ENCODE assay signal across 8 cellular contexts in genomic region chr6:28080381-28080630, GRCh38. TPM values are rescaled to one million over a fixed set of nuclear protein-coding genes. Genes with fewer than 3 reads are reported as not detected.
DNase-seq lines count a peak whose midpoint lies in the region; ATAC-seq, FAIRE-seq and TF ChIP-seq lines count a peak whose summit lies in the region.
"Not testable (repeated sequence)": the region's sequence is repeated elsewhere in the genome, so short reads cannot be mapped to it uniquely, and the experiment has no call there.

Gene ZNF165, plus strand, starts transcription at chr6:28080568. Its CDS starts 4,913 bp downstream, at chr6:28085481.

- not testable (repeated sequence) for H3K27me3 Mint-ChIP-seq in activated T-helper 1 cell treated with anti-CD3 and anti-CD28 coated beads, Interleukin-12 subunit alpha, Interleukin-12 subunit beta, Interleukin-2, Interleukin-4 antibody, amounts not matched to agents 30 ng/mL and 10 ng/mL and 1 ng/mL, durations not matched to agents 14 hours and 24 hours and 36 hours (ENCODE audit: insufficient read depth); effector memory CD8-positive, alpha-beta T cell; osteocyte (ENCODE audit: unreplicated experiment)

- H3K9me3 Mint-ChIP-seq in activated T-helper 1 cell treated with anti-CD3 and anti-CD28 coated beads, Interleukin-12 subunit alpha, Interleukin-12 subunit beta, Interleukin-2, Interleukin-4 antibody, amounts not matched to agents 30 ng/mL and 10 ng/mL and 1 ng/mL, durations not matched to agents 14 hours and 24 hours and 36 hours; effector memory CD8-positive, alpha-beta T cell; osteocyte (ENCODE audit: unreplicated experiment): not testable (repeated sequence)

- FAIRE-seq in keratinocyte (lab: Jason Lieb, UNC) = not testable (repeated sequence)

- intact Hi-C loops in activated T-helper 1 cell treated with anti-CD3 and anti-CD28 coated beads, Interleukin-12 subunit alpha, Interleukin-12 subunit beta, Interleukin-2, Interleukin-4 antibody, amounts not matched to agents 30 ng/mL and 10 ng/mL and 1 ng/mL, durations not matched to agents 14 hours and 24 hours and 36 hours (cut with micrococcal nuclease) = loop anchor here (1.0 to 2.0 kb wide), 7 partner anchors 57 to 269 kb away; partner anchors contain the start of genes ZKSCAN3, ZKSCAN4 and ZKSCAN8

- dilution Hi-C loops in keratinocyte (cut with MboI; ENCODE audit: extremely low pct_ligation_motif_present, low sequenced_read_pairs) = not testable (repeated sequence)

- H3K9ac ChIP-seq in keratinocyte (ENCODE audit: control insufficient read depth, extremely low read depth, insufficient read depth, low read length) = peak within 1 kb of the TSS; percentile 96

- not testable (repeated sequence) for H3K4me1 ChIP-seq in keratinocyte (ENCODE audit: control insufficient read depth, extremely low read depth, insufficient read depth, low read length)
- H3K4me1 ChIP-seq in upper lobe of left lung = peaks cover 3 to 18% (median 11%) of the 10 kb centered on the region in 4 donors

- peak within 1 kb of the TSS; percentile 98 for H2AFZ ChIP-seq in keratinocyte (ENCODE audit: control insufficient read depth, low read length)

- not testable (repeated sequence) for TF ChIP-seq POLR2A in GM18505 (IDR thresholded peaks at IDR 0.05; ENCODE audit: borderline replicate concordance, extremely low read depth, insufficient read depth, insufficient read length)
- peak in 1 of 4 donors; percentile 2 for TF ChIP-seq POLR2A in upper lobe of left lung (IDR thresholded peaks at IDR 0.05)

- H3K36me3 ChIP-seq in keratinocyte (ENCODE audit: control insufficient read depth in 2 of 2, extremely low read depth in 1 of 2, insufficient read depth in 2 of 2, low read length in 2 of 2); upper lobe of left lung: not testable (repeated sequence)

- H3K27me3 ChIP-seq in keratinocyte (ENCODE audit: control insufficient read depth, extremely low read depth, insufficient read depth, low read length); upper lobe of left lung: not testable (repeated sequence)

- H3K27ac Mint-ChIP-seq in activated T-helper 1 cell treated with anti-CD3 and anti-CD28 coated beads, Interleukin-12 subunit alpha, Interleukin-12 subunit beta, Interleukin-2, Interleukin-4 antibody, amounts not matched to agents 30 ng/mL and 10 ng/mL and 1 ng/mL, durations not matched to agents 14 hours and 24 hours and 36 hours = peak within 1 kb of the TSS; percentile 96
- H3K27ac Mint-ChIP-seq in effector memory CD8-positive, alpha-beta T cell = peak within 1 kb of the TSS; percentile 96 to 99
- H3K27ac Mint-ChIP-seq in osteocyte (ENCODE audit: unreplicated experiment) = peak within 1 kb of the TSS; percentile 99

- peak within 1 kb of the TSS; percentile 92 for H3K4me2 ChIP-seq in keratinocyte (ENCODE audit: control insufficient read depth, extremely low read depth, insufficient read depth, low read depth, low read length)

- peak; percentile 29 for DNase-seq in NCI-H345 (lab: John Stamatoyannopoulos, UW)
- not testable (repeated sequence) for DNase-seq in activated T-helper 1 cell treated with anti-CD3 and anti-CD28 coated beads, Interleukin-12 subunit alpha, Interleukin-12 subunit beta, Interleukin-2, Interleukin-4 antibody, amounts not matched to agents 30 ng/mL and 10 ng/mL and 1 ng/mL, durations not matched to agents 14 hours and 24 hours and 36 hours (ENCODE audit: low spot score); keratinocyte (ENCODE audit: low read depth, low spot score); osteocyte (ENCODE audit: extremely low spot score, unreplicated experiment); upper lobe of left lung
- DNase-seq in effector memory CD8-positive, alpha-beta T cell = peak in 1 of 3 experiments; percentile 20

- 1% methylated on average over 15 of the region's 15 CpGs for WGBS in upper lobe of left lung, 2 donors

- H3K79me2 ChIP-seq in keratinocyte (ENCODE audit: control insufficient read depth, insufficient read depth, low read length) = peaks cover 17% of the 10 kb centered on the region

- H3K4me3 Mint-ChIP-seq in activated T-helper 1 cell treated with anti-CD3 and anti-CD28 coated beads, Interleukin-12 subunit alpha, Interleukin-12 subunit beta, Interleukin-2, Interleukin-4 antibody, amounts not matched to agents 30 ng/mL and 10 ng/mL and 1 ng/mL, durations not matched to agents 14 hours and 24 hours and 36 hours = peak within 1 kb of the TSS; percentile 96
- peak within 1 kb of the TSS; percentile 94 for H3K4me3 Mint-ChIP-seq in effector memory CD8-positive, alpha-beta T cell
- peak within 1 kb of the TSS; percentile 97 for H3K4me3 Mint-ChIP-seq in osteocyte (ENCODE audit: unreplicated experiment)

- H3K4me3 ChIP-seq in keratinocyte (ENCODE audit: control insufficient read depth in 2 of 3, extremely low read depth in 1 of 3, insufficient read depth in 2 of 3, low read depth in 1 of 3, low read length in 3 of 3) (peak within 1 kb of the TSS; percentile 62 to 96 (median 93)), upper lobe of left lung (peak within 1 kb of the TSS; percentile 63 to 80 (median 72))

- not testable (repeated sequence) for TF ChIP-seq EP300 in upper lobe of left lung (IDR thresholded peaks at IDR 0.05)

- peak; percentile 13 for ATAC-seq in GM18505 (IDR thresholded peaks at IDR 0.05; ENCODE audit: unreplicated experiment)
- ATAC-seq in HG02759 (IDR thresholded peaks at IDR 0.05; ENCODE audit: unreplicated experiment) = peak; percentile 23
- peak; percentile 17 for ATAC-seq in effector memory CD8-positive, alpha-beta T cell (replicated peaks)
- ATAC-seq in upper lobe of left lung (ENCODE audit: low FRiP score in 2 of 2) = peak; percentile 34 to 36

- H3K9me1 ChIP-seq in keratinocyte (ENCODE audit: control insufficient read depth, extremely low read depth, insufficient read depth, low read length) = not testable (repeated sequence)

- H3K9me3 ChIP-seq in keratinocyte (ENCODE audit: control insufficient read depth, low read depth, low read length); upper lobe of left lung: not testable (repeated sequence)

- H3K4me1 Mint-ChIP-seq in activated T-helper 1 cell treated with anti-CD3 and anti-CD28 coated beads, Interleukin-12 subunit alpha, Interleukin-12 subunit beta, Interleukin-2, Interleukin-4 antibody, amounts not matched to agents 30 ng/mL and 10 ng/mL and 1 ng/mL, durations not matched to agents 14 hours and 24 hours and 36 hours (ENCODE audit: low read depth) = peaks cover 21% of the 10 kb centered on the region
- H3K4me1 Mint-ChIP-seq in effector memory CD8-positive, alpha-beta T cell (ENCODE audit: low read depth in 2 of 2) = peaks cover 15 to 25% of the 10 kb centered on the region in 2 donors
- H3K4me1 Mint-ChIP-seq in osteocyte (ENCODE audit: unreplicated experiment) = peaks cover 11% of the 10 kb centered on the region

- H3K27ac ChIP-seq in keratinocyte (ENCODE audit: control insufficient read depth, insufficient read depth, low read length) (peak within 1 kb of the TSS; percentile 99), upper lobe of left lung (peak within 1 kb of the TSS; percentile 82 to 88 (median 86))

- not testable (repeated sequence) for TF ChIP-seq CTCF in keratinocyte (optimal IDR thresholded peaks at IDR 0.05 in 1 of 3, IDR thresholded peaks at IDR 0.05 in 1 of 3, conservative IDR thresholded peaks at IDR 0.05 in 1 of 3; ENCODE audit: extremely low read depth in 1 of 3, insufficient read depth in 2 of 3, low read length in 3 of 3); osteocyte (IDR thresholded peaks at IDR 0.05); upper lobe of left lung (IDR thresholded peaks at IDR 0.05)

- H4K20me1 ChIP-seq in keratinocyte (ENCODE audit: control insufficient read depth, extremely low read depth, insufficient read depth, low read length) = not testable (repeated sequence)

- not testable (repeated sequence) for H3K36me3 Mint-ChIP-seq in activated T-helper 1 cell treated with anti-CD3 and anti-CD28 coated beads, Interleukin-12 subunit alpha, Interleukin-12 subunit beta, Interleukin-2, Interleukin-4 antibody, amounts not matched to agents 30 ng/mL and 10 ng/mL and 1 ng/mL, durations not matched to agents 14 hours and 24 hours and 36 hours (ENCODE audit: low read depth); osteocyte (ENCODE audit: unreplicated experiment)
- H3K36me3 Mint-ChIP-seq in effector memory CD8-positive, alpha-beta T cell (ENCODE audit: insufficient read depth) = peaks cover 26% of the 10 kb centered on the region

RNA-seq across cellular contexts. Expression of gene ZNF165, which starts in this region (rescaled TPM):
- 0.12 and 0.41 TPM in 2 replicates for total RNA-seq in activated T-helper 1 cell treated with anti-CD3 and anti-CD28 coated beads, Interleukin-12 subunit alpha, Interleukin-12 subunit beta, Interleukin-2, Interleukin-4 antibody, amounts not matched to agents 30 ng/mL and 10 ng/mL and 1 ng/mL, durations not matched to agents 14 hours and 24 hours and 36 hours
- polyA plus RNA-seq in keratinocyte = 1.1 to 3.6 TPM (median 2.1 TPM) in 3 replicates
- 12.0 TPM for polyA plus RNA-seq in keratinocyte (2011; ENCODE audit: low read depth)
- polyA plus RNA-seq in keratinocyte (2011; cell fraction: cytosol; rRNA removed) = 1.4 and 2.8 TPM in 2 replicates
- polyA plus RNA-seq in keratinocyte (2011; cell fraction: nucleus; rRNA removed) = 7.2 and 7.8 TPM in 2 replicates
- 2.4 and 13.6 TPM in 2 replicates for polyA plus RNA-seq in keratinocyte (2012; ENCODE audit: low replicate concordance)
- 0.13 to 4.6 TPM (median 1.8 TPM) in 3 replicates for polyA minus RNA-seq in keratinocyte
- polyA minus RNA-seq in keratinocyte (2011; cell fraction: cytosol; rRNA and poly(A)+ RNA removed) = 1.5 TPM
- 5.0 and 10.0 TPM in 2 replicates for polyA minus RNA-seq in keratinocyte (2011; cell fraction: nucleus; rRNA and poly(A)+ RNA removed)
- total RNA-seq in osteocyte = 0.32 and 0.78 TPM in 2 replicates
- total RNA-seq in upper lobe of left lung = 1 to 10 TPM; 2.4 to 7.9 (median 3.7) TPM
